Comparison of ENCODE assay signal across 10 cellular contexts in genomic region chr2:84800194-84800805, GRCh38.
DNase-seq lines count a peak whose midpoint lies in the region; ATAC-seq and TF ChIP-seq lines count a peak whose summit lies in the region.
"Had no signal": no experiment of that assay in that cellular context is flagged by ENCODE, and none has a peak within 500 bp of the region (broad histone marks: within the 10 kb centered on the region; RNA-seq: fewer than 3 reads in every experiment).

No MANE protein-coding gene starts in this region.

- intact Hi-C loops in MCF 10A (cut with micrococcal nuclease): no loop called here

- H3K27me3 Mint-ChIP-seq in activated naive CD4-positive, alpha-beta T cell treated with anti-CD3 and anti-CD28 coated beads, Interleukin-2, amount 10 ng/mL, durations not matched to agents 7 days and 5 days: no peaks in the 10 kb centered on the region
- H3K27me3 Mint-ChIP-seq in MCF 10A (ENCODE audit: insufficient read depth, unreplicated experiment): no peaks in the 10 kb centered on the region

- peak overlapping the region; percentile 42 for H3K4me3 Mint-ChIP-seq in activated naive CD4-positive, alpha-beta T cell treated with anti-CD3 and anti-CD28 coated beads, Interleukin-2, amount 10 ng/mL, durations not matched to agents 7 days and 5 days
- peak overlapping the region; percentile 1 for H3K4me3 Mint-ChIP-seq in stimulated activated effector memory CD8-positive, alpha-beta T cell treated with anti-CD3 and anti-CD28 coated beads, Interleukin-12 subunit alpha, Interleukin-12 subunit beta, amount 100 ng/mL, for 72 hours
- H3K4me3 Mint-ChIP-seq in MCF 10A (ENCODE audit: unreplicated experiment): no peak overlapping the region

- no TSS peak for BruUV-seq in MCF 10A (replicated peaks; lab: Mats Ljungman, UMichigan)

- CTCF ChIA-PET in activated naive CD4-positive, alpha-beta T cell treated with anti-CD3 and anti-CD28 coated beads, Interleukin-2, amount 10 ng/mL, durations not matched to agents 7 days and 5 days (lab: Charles Lee): interaction anchor here (0.6 to 1.5 kb wide), 4 partner anchors 12 to 125 kb away, joined by 3 read pairs; no protein-coding TSS in a partner anchor
- CTCF ChIA-PET in MCF 10A (lab: Yijun Ruan, JAX): no interaction called here

- H3K4me1 Mint-ChIP-seq in activated naive CD4-positive, alpha-beta T cell treated with anti-CD3 and anti-CD28 coated beads, Interleukin-2, amount 10 ng/mL, durations not matched to agents 7 days and 5 days: peaks cover 16% of the 10 kb centered on the region
- H3K4me1 Mint-ChIP-seq in stimulated activated effector memory CD8-positive, alpha-beta T cell treated with anti-CD3 and anti-CD28 coated beads, Interleukin-12 subunit alpha, Interleukin-12 subunit beta, amount 100 ng/mL, for 72 hours: peaks cover 16% of the 10 kb centered on the region
- peaks cover 4% of the 10 kb centered on the region for H3K4me1 Mint-ChIP-seq in MCF 10A (ENCODE audit: insufficient read depth, unreplicated experiment)

- H3K27ac Mint-ChIP-seq in activated naive CD4-positive, alpha-beta T cell treated with anti-CD3 and anti-CD28 coated beads, Interleukin-2, amount 10 ng/mL, durations not matched to agents 7 days and 5 days: peak overlapping the region; percentile 47
- H3K27ac Mint-ChIP-seq in stimulated activated effector memory CD8-positive, alpha-beta T cell treated with anti-CD3 and anti-CD28 coated beads, Interleukin-12 subunit alpha, Interleukin-12 subunit beta, amount 100 ng/mL, for 72 hours: no peak overlapping the region
- H3K27ac Mint-ChIP-seq in MCF 10A (ENCODE audit: low read depth, unreplicated experiment): no peak overlapping the region

- TF ChIP-seq CTCF in MCF 10A (IDR thresholded peaks at IDR 0.05; ENCODE audit: unreplicated experiment): no peak

- POLR2A ChIA-PET in MCF 10A (lab: Yijun Ruan, JAX): no interaction called here

- DNase-seq in activated naive CD4-positive, alpha-beta T cell treated with anti-CD3 and anti-CD28 coated beads, Interleukin-2, amount 10 ng/mL, durations not matched to agents 7 days and 5 days: no peak
- no peak for DNase-seq in activated naive CD4-positive, alpha-beta T cell treated with anti-CD3 and anti-CD28 coated beads, Interleukin-2, amount 50 U/mL, for 16 hours
- DNase-seq in stimulated activated effector memory CD8-positive, alpha-beta T cell treated with anti-CD3 and anti-CD28 coated beads, Interleukin-12 subunit alpha, Interleukin-12 subunit beta, amount 100 ng/mL, for 72 hours (ENCODE audit: low spot score in 2 of 2): no peak
- DNase-seq in ecto neural progenitor cell (ENCODE audit: low spot score): no peak
- no peak for DNase-seq in NOMO-1 (lab: John Stamatoyannopoulos, UW; ENCODE audit: unreplicated experiment in 2 of 2)
- DNase-seq in MCF 10A (ENCODE audit: unreplicated experiment): no peak
- DNase-seq: OCI-M1, stomach had no signal

- H3K9me3 Mint-ChIP-seq in activated naive CD4-positive, alpha-beta T cell treated with anti-CD3 and anti-CD28 coated beads, Interleukin-2, amount 10 ng/mL, durations not matched to agents 7 days and 5 days: peaks cover 22% of the 10 kb centered on the region
- no peaks in the 10 kb centered on the region for H3K9me3 Mint-ChIP-seq in stimulated activated effector memory CD8-positive, alpha-beta T cell treated with anti-CD3 and anti-CD28 coated beads, Interleukin-12 subunit alpha, Interleukin-12 subunit beta, amount 100 ng/mL, for 72 hours
- H3K9me3 Mint-ChIP-seq in MCF 10A (ENCODE audit: unreplicated experiment): no peaks in the 10 kb centered on the region

- ATAC-seq in HG02571 (IDR thresholded peaks at IDR 0.05; ENCODE audit: unreplicated experiment): peak; percentile 81
- ATAC-seq in HG03460 (IDR thresholded peaks at IDR 0.05; ENCODE audit: unreplicated experiment): peak; percentile 77
- peak; percentile 43 for ATAC-seq in stimulated activated effector memory CD8-positive, alpha-beta T cell treated with anti-CD3 and anti-CD28 coated beads, Interleukin-12 subunit alpha, Interleukin-12 subunit beta, amount 100 ng/mL, for 72 hours

- H3K36me3 Mint-ChIP-seq in activated naive CD4-positive, alpha-beta T cell treated with anti-CD3 and anti-CD28 coated beads, Interleukin-2, amount 10 ng/mL, durations not matched to agents 7 days and 5 days: peaks cover 20% of the 10 kb centered on the region
- no peaks in the 10 kb centered on the region for H3K36me3 Mint-ChIP-seq in stimulated activated effector memory CD8-positive, alpha-beta T cell treated with anti-CD3 and anti-CD28 coated beads, Interleukin-12 subunit alpha, Interleukin-12 subunit beta, amount 100 ng/mL, for 72 hours
- no peaks in the 10 kb centered on the region for H3K36me3 Mint-ChIP-seq in MCF 10A (ENCODE audit: insufficient read depth, unreplicated experiment)
